ENCODE assay signal across 1 cellular context in genomic region chr15:64702816-64703631, GRCh38.
TF ChIP-seq lines count a peak whose summit lies in the region.

No MANE protein-coding gene starts in this region.

TF ChIP-seq in HepG2, 621 proteins besides CTCF, POLR2A, EP300 and RAD21 (continued from another document and continues in another):
- TF ChIP-seq ZNF362 (CRISPR knock-in tag; IDR thresholded peaks at IDR 0.05; ENCODE audit: borderline replicate concordance) (no peak), DR1 (CRISPR knock-in tag; IDR thresholded peaks at IDR 0.05) (no peak), ZC3H4 (CRISPR knock-in tag; IDR thresholded peaks at IDR 0.05; ENCODE audit: borderline replicate concordance) (no peak), FOXK1 (CRISPR knock-in tag; IDR thresholded peaks at IDR 0.05; ENCODE audit: borderline replicate concordance, low read depth) (peak; percentile 75; the same call in 1 of the 2 replicates), ZBTB1 (CRISPR knock-in tag; IDR thresholded peaks at IDR 0.05; ENCODE audit: borderline replicate concordance) (no peak), SCMH1 (CRISPR knock-in tag; IDR thresholded peaks at IDR 0.05; ENCODE audit: borderline replicate concordance) (no peak), ZNF317 (CRISPR knock-in tag; IDR thresholded peaks at IDR 0.05) (no peak), HHEX (CRISPR knock-in tag; IDR thresholded peaks at IDR 0.05) (no peak), RELA (CRISPR knock-in tag; IDR thresholded peaks at IDR 0.05) (0 out of 2 replicates have a peak, but pooled peaks have one; percentile 41), ZNF879 (CRISPR knock-in tag; IDR thresholded peaks at IDR 0.05) (no peak), SMAD9 (CRISPR knock-in tag; IDR thresholded peaks at IDR 0.05) (no peak), ZNF180 (CRISPR knock-in tag; IDR thresholded peaks at IDR 0.05; ENCODE audit: borderline replicate concordance, low read depth) (no peak), FOXP4 (CRISPR knock-in tag; IDR thresholded peaks at IDR 0.05) (0 out of 2 replicates have a peak, but pooled peaks have one; percentile 30), JUND (CRISPR knock-in tag; IDR thresholded peaks at IDR 0.05) (no peak), AGO2 (optimal IDR thresholded peaks at IDR 0.05; ENCODE audit: low read depth, low read length) (peak; percentile 63), BCL3 (CRISPR knock-in tag; IDR thresholded peaks at IDR 0.05) (peak; percentile 75; the same call in 1 of the 2 replicates), GRHL1 (CRISPR knock-in tag; conservative IDR thresholded peaks at IDR 0.05) (no peak), ZFP1 (CRISPR knock-in tag; IDR thresholded peaks at IDR 0.05) (no peak), RFX3 (CRISPR knock-in tag; IDR thresholded peaks at IDR 0.05) (no peak), RNF2 (conservative IDR thresholded peaks at IDR 0.05; ENCODE audit: low read depth) (no peak), ZFP62 (CRISPR knock-in tag; IDR thresholded peaks at IDR 0.05) (no peak), ZSCAN9 (CRISPR knock-in tag; IDR thresholded peaks at IDR 0.05; ENCODE audit: borderline replicate concordance) (no peak), ZMAT5 (CRISPR knock-in tag; IDR thresholded peaks at IDR 0.05; ENCODE audit: borderline replicate concordance, low read depth) (no peak), KMT2B (CRISPR knock-in tag; IDR thresholded peaks at IDR 0.05) (peak; percentile 54; the same call in 1 of the 2 replicates), AKNA (CRISPR knock-in tag; IDR thresholded peaks at IDR 0.05; ENCODE audit: borderline replicate concordance) (no peak), ATF5 (CRISPR knock-in tag; IDR thresholded peaks at IDR 0.05; ENCODE audit: low read depth) (no peak), SAP130 (CRISPR knock-in tag; IDR thresholded peaks at IDR 0.05; ENCODE audit: low read depth) (peak; percentile 46), ZNF484 (CRISPR knock-in tag; IDR thresholded peaks at IDR 0.05; ENCODE audit: borderline replicate concordance, low read depth) (no peak), MBD4 (IDR thresholded peaks at IDR 0.05; ENCODE audit: borderline replicate concordance, low read length) (no peak), ZNF709 (CRISPR knock-in tag; IDR thresholded peaks at IDR 0.05) (no peak), ZNF703 (CRISPR knock-in tag; IDR thresholded peaks at IDR 0.05; ENCODE audit: borderline replicate concordance) (no peak), ZNF781 (CRISPR knock-in tag; IDR thresholded peaks at IDR 0.05; ENCODE audit: borderline replicate concordance, not compliant biosample characterization) (no peak), PRDM15 (CRISPR knock-in tag; IDR thresholded peaks at IDR 0.05) (no peak), CREB3 (CRISPR knock-in tag; IDR thresholded peaks at IDR 0.05) (no peak), ZNF562 (CRISPR knock-in tag; IDR thresholded peaks at IDR 0.05; ENCODE audit: borderline replicate concordance) (no peak), REPIN1 (CRISPR knock-in tag; IDR thresholded peaks at IDR 0.05; ENCODE audit: borderline replicate concordance, low read depth) (no peak), PRPF4 (IDR thresholded peaks at IDR 0.05; ENCODE audit: low read depth, low read length, poor library complexity, severe bottlenecking) (peak; percentile 45), HIC2 (CRISPR knock-in tag; IDR thresholded peaks at IDR 0.05; ENCODE audit: low read depth) (no peak)
